In genomic region chr7:36204044-36204663, GRCh38 we compare ENCODE assay signal across 20 cellular contexts. TPM values are rescaled to one million over a fixed set of nuclear protein-coding genes. Genes with fewer than 3 reads are reported as not detected.
DNase-seq lines count a peak whose midpoint lies in the region; ATAC-seq, FAIRE-seq and TF ChIP-seq lines count a peak whose summit lies in the region.
"Had no signal": no experiment of that assay in that cellular context is flagged by ENCODE, and none has a peak within 500 bp of the region (broad histone marks: within the 10 kb centered on the region; RNA-seq: fewer than 3 reads in every experiment).

No MANE protein-coding gene starts in this region.

- H3K4me1 ChIP-seq in sigmoid colon: peaks cover 0 to 65% (median 60%) of the 10 kb centered on the region in 4 donors

- TF ChIP-seq EP300 in sigmoid colon (IDR thresholded peaks at IDR 0.05): no peak

- H3K36me3 ChIP-seq in KOPT-K1 (ENCODE audit: insufficient read depth, low read length): no peaks in the 10 kb centered on the region
- H3K36me3 ChIP-seq in sigmoid colon: no peaks in the 10 kb centered on the region

- no peak overlapping the region for H3K4me3 Mint-ChIP-seq in WTC11
- H3K4me3 Mint-ChIP-seq in nephron: no peak overlapping the region

- 84 to 93% methylated on average over 5 of the region's 5 CpGs for WGBS in sigmoid colon, 2 donors

- no peak for FAIRE-seq in GM12891 (lab: Jason Lieb, UNC)
- FAIRE-seq: D721Med had no signal

- intact Hi-C loops in sigmoid colon (cut with DNase I): no loop called here

- ATAC-seq in WTC11: no peak
- ATAC-seq in GM21528 (IDR thresholded peaks at IDR 0.05; ENCODE audit: low FRiP score, unreplicated experiment): no peak

- H3K9me3 ChIP-seq in KOPT-K1 (ENCODE audit: insufficient read depth, low read length, poor library complexity, severe bottlenecking): no peaks in the 10 kb centered on the region
- no peaks in the 10 kb centered on the region for H3K9me3 ChIP-seq in sigmoid colon

- peaks cover 52% of the 10 kb centered on the region for H3K4me1 Mint-ChIP-seq in WTC11
- peaks cover 60% of the 10 kb centered on the region for H3K4me1 Mint-ChIP-seq in nephron

- POLR2A ChIA-PET in WTC11 (lab: Charles Lee): no interaction called here

- CTCF ChIA-PET in WTC11 (lab: Charles Lee): interaction anchor here (1.3 kb wide), 1 partner anchor 113 kb away, joined by 3 read pairs; no protein-coding TSS in a partner anchor

- H3K27me3 Mint-ChIP-seq in WTC11 (ENCODE audit: low read depth): no peaks in the 10 kb centered on the region
- no peaks in the 10 kb centered on the region for H3K27me3 Mint-ChIP-seq in nephron (ENCODE audit: low read depth)

- H3K27me3 ChIP-seq in sigmoid colon: no peaks in the 10 kb centered on the region

- no peaks in the 10 kb centered on the region for H3K36me3 Mint-ChIP-seq in WTC11
- peaks cover 8% of the 10 kb centered on the region for H3K36me3 Mint-ChIP-seq in nephron (ENCODE audit: low read depth)

- H3K27ac ChIP-seq in KOPT-K1 (ENCODE audit: low read depth, low read length, poor library complexity, severe bottlenecking) (peak overlapping the region; percentile 86), sigmoid colon (peak overlapping the region; percentile 77 to 87 (median 81))
- H3K27ac ChIP-seq: C4-2B, SK-N-MC had no signal

- H3K27ac Mint-ChIP-seq in WTC11: no peak overlapping the region
- H3K27ac Mint-ChIP-seq in nephron: peak overlapping the region in 2 of 3 experiments; percentile 68 to 80

- H3K9me3 Mint-ChIP-seq in WTC11 (no peaks in the 10 kb centered on the region), nephron (no peaks in the 10 kb centered on the region)

- H3K4me3 ChIP-seq in sigmoid colon: no peak overlapping the region
- H3K4me3 ChIP-seq: SK-N-MC had no signal

- no peak for DNase-seq in WTC11 (ENCODE audit: low spot score)
- peak; percentile 37 for DNase-seq in sigmoid colon
- no peak for DNase-seq in NCI-H2107 treated with DMSO at 0.1 percent for 48 hours (lab: John Stamatoyannopoulos, UW; ENCODE audit: unreplicated experiment)
- DNase-seq in GM12891 (ENCODE audit: insufficient read length, low spot score): no peak
- DNase-seq: ACHN, AML-193, Kasumi-1, MM.1S, NCI-H1092, NCI-H1436 treated with DMSO at 0.1 percent for 48 hours, NCI-H2029, NCI-H2171, NCI-H446, SHP77 had no signal

- TF ChIP-seq POLR2A in sigmoid colon (IDR thresholded peaks at IDR 0.05) (no peak), GM12891 (IDR thresholded peaks at IDR 0.05; ENCODE audit: low read depth, low read length) (no peak)

- TF ChIP-seq CTCF in WTC11 (IDR thresholded peaks at IDR 0.05) (no peak), nephron (IDR thresholded peaks at IDR 0.05; ENCODE audit: unreplicated experiment in 3 of 3) (no peak), sigmoid colon (IDR thresholded peaks at IDR 0.05) (no peak)

TF ChIP-seq in WTC11, 78 proteins besides CTCF, POLR2A, EP300 and RAD21:
- no peak for TF ChIP-seq OVOL2 (CRISPR knock-in tag; IDR thresholded peaks at IDR 0.05; ENCODE audit: borderline replicate concordance)
- TF ChIP-seq ZNF121 (CRISPR knock-in tag; IDR thresholded peaks at IDR 0.05): peak; percentile 84; the same call in 1 of the 2 replicates

TF ChIP-seq in GM12891, 5 proteins besides CTCF, POLR2A, EP300 and RAD21:
- no peak for TF ChIP-seq PAX5 (IDR thresholded peaks at IDR 0.05; ENCODE audit: insufficient read depth, low read length, severe bottlenecking)
- no peak for TF ChIP-seq POLR2AphosphoS5 (IDR thresholded peaks at IDR 0.05; ENCODE audit: low read depth, low read length)
- no peak for TF ChIP-seq TAF1 (IDR thresholded peaks at IDR 0.05; ENCODE audit: low read depth, low read length)
- TF ChIP-seq POU2F2 (IDR thresholded peaks at IDR 0.05; ENCODE audit: low read depth, low read length): no peak
- no peak for TF ChIP-seq SPI1 (IDR thresholded peaks at IDR 0.05; ENCODE audit: low read depth, low read length)

RNA-seq across cellular contexts. Expression of gene EEPD1, which starts 51.1 kb away (rescaled TPM):
- total RNA-seq in WTC11 (2021) (6.6 to 7.8 TPM (median 7.4 TPM) in 3 replicates), sigmoid colon (10 to 100 TPM; 10.9 to 18.1 (median 13.5) TPM)
- polyA plus RNA-seq in sigmoid colon: 10 to 100 TPM in 2 of 3 donors, 1 to 10 TPM in 1; 6.6 to 16.6 (median 14.3) TPM
- 0.28 TPM for polyA plus RNA-seq in GM12891 (2012; ENCODE audit: low read depth, missing spikeins)
